9 cellular contexts compared by ENCODE assay signal in the genomic region with DNA sequence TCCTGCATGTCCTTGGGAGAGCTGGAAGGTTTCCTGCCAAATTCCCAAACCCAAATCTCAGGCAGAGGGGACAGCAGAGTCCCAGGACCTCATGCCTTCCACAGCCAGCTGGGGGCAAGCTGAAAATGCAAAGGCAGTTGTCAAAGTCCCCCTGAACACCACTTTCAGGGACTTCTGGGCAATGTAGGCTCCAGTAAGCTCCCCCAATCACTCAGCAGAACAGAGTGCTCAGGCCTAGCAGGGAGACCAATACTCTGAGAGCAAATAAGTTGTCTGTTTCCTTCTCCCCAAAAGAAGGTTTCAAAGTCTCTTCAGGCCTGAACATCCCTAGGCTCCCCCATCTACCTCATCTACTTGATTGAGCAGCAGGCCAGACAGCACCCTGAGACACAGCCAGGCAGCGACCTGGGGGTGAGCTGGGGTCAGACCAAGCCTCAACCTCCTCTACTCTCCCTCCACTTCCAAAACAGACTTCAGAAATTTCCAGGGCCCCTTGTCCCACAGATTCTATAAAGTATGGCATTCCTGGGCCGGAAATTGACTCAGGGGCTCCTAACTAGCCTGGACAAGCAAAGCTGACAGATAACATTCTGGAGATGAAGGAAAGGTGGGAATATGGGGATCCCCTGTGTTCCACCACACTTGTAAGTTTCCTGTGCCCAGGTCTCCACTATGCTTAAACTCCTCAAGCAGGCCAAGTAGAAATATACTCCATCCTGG. TPM values are rescaled to one million over a fixed set of nuclear protein-coding genes. Genes with fewer than 3 reads are reported as not detected.
DNase-seq lines count a peak whose midpoint lies in the region; ATAC-seq, FAIRE-seq and TF ChIP-seq lines count a peak whose summit lies in the region.
"Had no signal": no experiment of that assay in that cellular context is flagged by ENCODE, and none has a peak within 500 bp of the region (broad histone marks: within the 10 kb centered on the region; RNA-seq: fewer than 3 reads in every experiment).

No MANE protein-coding gene starts in this region.

- DNase-seq in A549 (ENCODE audit: low read depth in 1 of 2, low spot score in 1 of 2) (no peak), chondrocyte (ENCODE audit: low spot score) (no peak), SW480 (ENCODE audit: low spot score) (no peak), G401 (ENCODE audit: low spot score) (no peak)
- no peak for DNase-seq in activated CD4-positive, CD25-positive, alpha-beta regulatory T cell (lab: John Stamatoyannopoulos, UW)
- no peak for DNase-seq in activated effector memory CD4-positive, alpha-beta T cell treated with anti-CD3 and anti-CD28 coated beads, Interleukin-2, amount 50 U/mL, for 16 hours

- H3K27ac Mint-ChIP-seq in chondrocyte (ENCODE audit: unreplicated experiment) = peak overlapping the region; percentile 96

- TF ChIP-seq CTCF in A549 (IDR thresholded peaks at IDR 0.05) (no peak), chondrocyte (IDR thresholded peaks at IDR 0.05) (no peak)

- no peak for TF ChIP-seq POLR2A in A549 (IDR thresholded peaks at IDR 0.05; ENCODE audit: low read length)

- H3K27me3 ChIP-seq in muscle layer of duodenum (ENCODE audit: low read depth, low read length) = no peaks in the 10 kb centered on the region

- CTCF ChIA-PET in A549 (lab: Yijun Ruan, JAX) = interaction anchor here (0.7 to 1.9 kb wide), 5 partner anchors 12 to 497 kb away, joined by 3 to 7 read pairs (median 4); no protein-coding TSS in a partner anchor

- peak overlapping the region; percentile 94 for H3K4me2 ChIP-seq in A549

- H3K27ac ChIP-seq in A549 (peak overlapping the region; percentile 10 to 100; a peak in 4 of 6 replicates), KOPT-K1 (ENCODE audit: low read depth, low read length, poor library complexity, severe bottlenecking) (peak overlapping the region; percentile 68), muscle layer of duodenum (ENCODE audit: low read length) (peak overlapping the region; percentile 93)

- H3K4me3 Mint-ChIP-seq in chondrocyte (ENCODE audit: unreplicated experiment) = peak overlapping the region; percentile 91

- no peak for TF ChIP-seq EP300 in A549 (IDR thresholded peaks at IDR 0.05)

- no peak for FAIRE-seq in A549 (lab: Jason Lieb, UNC)

- 84% methylated on average over 2 of the region's 2 CpGs for WGBS in A549 (ENCODE audit: missing lambda C conversion rate)

- POLR2A ChIA-PET in A549 (lab: Yijun Ruan, JAX) = interaction anchor here (0.9 to 2.2 kb wide), 2 partner anchors 8 to 73 kb away, joined by 3 to 36 read pairs; no protein-coding TSS in a partner anchor

- no peaks in the 10 kb centered on the region for H3K9me3 Mint-ChIP-seq in chondrocyte (ENCODE audit: low read depth)

- peaks cover 28% of the 10 kb centered on the region for H3K4me1 ChIP-seq in A549
- H3K4me1 ChIP-seq in muscle layer of duodenum (ENCODE audit: control insufficient read depth in 1 of 2, insufficient read depth in 2 of 2, low read length in 2 of 2) = peaks cover 16 to 58% of the 10 kb centered on the region in 2 donors

- H3K9me3 ChIP-seq in A549 (no peaks in the 10 kb centered on the region), KOPT-K1 (ENCODE audit: insufficient read depth, low read length, poor library complexity, severe bottlenecking) (no peaks in the 10 kb centered on the region), muscle layer of duodenum (ENCODE audit: control insufficient read depth in 1 of 2, low read length in 2 of 2) (no peaks in the 10 kb centered on the region)

- H3K4me3 ChIP-seq in A549 (peak overlapping the region; percentile 91; the same call in 2 of the 3 replicates), muscle layer of duodenum (ENCODE audit: low read depth in 1 of 2, low read length in 2 of 2) (peak overlapping the region; percentile 69 to 85)

- in situ Hi-C loops in G401 (cut with HindIII; ENCODE audit: low sequenced_read_pairs) = no loop called here

- ATAC-seq in A549 = no peak
- ATAC-seq: sciatic nerve had no signal

- peaks cover 65% of the 10 kb centered on the region for H3K4me1 Mint-ChIP-seq in chondrocyte (ENCODE audit: low read depth)

- H3K36me3 ChIP-seq in KOPT-K1 (ENCODE audit: insufficient read depth, low read length) (no peaks in the 10 kb centered on the region), muscle layer of duodenum (ENCODE audit: control insufficient read depth in 1 of 2, insufficient read depth in 2 of 2, low read length in 2 of 2) (no peaks in the 10 kb centered on the region)

- no peak for TF ChIP-seq RAD21 in A549 (conservative IDR thresholded peaks at IDR 0.05 in 1 of 2, IDR thresholded peaks at IDR 0.05 in 1 of 2)

- H3K27me3 Mint-ChIP-seq in chondrocyte (ENCODE audit: low read depth) = no peaks in the 10 kb centered on the region

- peaks cover 1% of the 10 kb centered on the region for H3K36me3 Mint-ChIP-seq in chondrocyte (ENCODE audit: low read depth)

TF ChIP-seq in A549, 52 proteins besides CTCF, POLR2A, EP300 and RAD21:
- TF ChIP-seq, protein P1, sequence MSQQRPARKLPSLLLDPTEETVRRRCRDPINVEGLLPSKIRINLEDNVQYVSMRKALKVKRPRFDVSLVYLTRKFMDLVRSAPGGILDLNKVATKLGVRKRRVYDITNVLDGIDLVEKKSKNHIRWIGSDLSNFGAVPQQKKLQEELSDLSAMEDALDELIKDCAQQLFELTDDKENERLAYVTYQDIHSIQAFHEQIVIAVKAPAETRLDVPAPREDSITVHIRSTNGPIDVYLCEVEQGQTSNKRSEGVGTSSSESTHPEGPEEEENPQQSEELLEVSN (IDR thresholded peaks at IDR 0.05; ENCODE audit: borderline replicate concordance, low read depth) = no peak
- TF ChIP-seq BCL3 (IDR thresholded peaks at IDR 0.05) = no peak
- no peak for TF ChIP-seq CBX2 (IDR thresholded peaks at IDR 0.05; ENCODE audit: borderline replicate concordance, low read depth)
- TF ChIP-seq, protein P2, sequence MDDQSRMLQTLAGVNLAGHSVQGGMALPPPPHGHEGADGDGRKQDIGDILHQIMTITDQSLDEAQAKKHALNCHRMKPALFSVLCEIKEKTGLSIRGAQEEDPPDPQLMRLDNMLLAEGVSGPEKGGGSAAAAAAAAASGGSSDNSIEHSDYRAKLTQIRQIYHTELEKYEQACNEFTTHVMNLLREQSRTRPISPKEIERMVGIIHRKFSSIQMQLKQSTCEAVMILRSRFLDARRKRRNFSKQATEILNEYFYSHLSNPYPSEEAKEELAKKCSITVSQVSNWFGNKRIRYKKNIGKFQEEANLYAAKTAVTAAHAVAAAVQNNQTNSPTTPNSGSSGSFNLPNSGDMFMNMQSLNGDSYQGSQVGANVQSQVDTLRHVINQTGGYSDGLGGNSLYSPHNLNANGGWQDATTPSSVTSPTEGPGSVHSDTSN (IDR thresholded peaks at IDR 0.05) = no peak
- no peak for TF ChIP-seq FOSL2 (IDR thresholded peaks at IDR 0.05)
- no peak for TF ChIP-seq FOSL2 (CRISPR knock-in tag; IDR thresholded peaks at IDR 0.05)
- no peak for TF ChIP-seq GATA3 (IDR thresholded peaks at IDR 0.05; ENCODE audit: borderline replicate concordance)
- TF ChIP-seq ZFP36 (IDR thresholded peaks at IDR 0.05; ENCODE audit: borderline replicate concordance, partially characterized antibody) = no peak
- no peak for TF ChIP-seq PHF8 (IDR thresholded peaks at IDR 0.05; ENCODE audit: borderline replicate concordance, low read depth)
- no peak for TF ChIP-seq CHD2 (IDR thresholded peaks at IDR 0.05; ENCODE audit: low read length, partially characterized antibody)
- no peak for TF ChIP-seq RARB (CRISPR knock-in tag; IDR thresholded peaks at IDR 0.05)
- TF ChIP-seq SREBF2 (IDR thresholded peaks at IDR 0.05) = no peak
- TF ChIP-seq JUNB (IDR thresholded peaks at IDR 0.05) = no peak
- TF ChIP-seq HDAC2 (IDR thresholded peaks at IDR 0.05) = no peak
- no peak for TF ChIP-seq MAFK (IDR thresholded peaks at IDR 0.05; ENCODE audit: partially characterized antibody)
- TF ChIP-seq FOXS1 (CRISPR knock-in tag; IDR thresholded peaks at IDR 0.05) = no peak
- TF ChIP-seq CBX8 (IDR thresholded peaks at IDR 0.05) = no peak
- TF ChIP-seq KDM1A (IDR thresholded peaks at IDR 0.05; ENCODE audit: low read depth) = no peak

RNA-seq across cellular contexts. Expression of gene SLC9A1, which starts 1.9 kb away (rescaled TPM):
- 8.0 and 11.1 TPM in 2 replicates for polyA plus RNA-seq in A549 (2011; rRNA removed)
- 5.4 and 7.5 TPM in 2 replicates for polyA plus RNA-seq in A549 (2012; cell fraction: cytosol; rRNA removed)
- polyA plus RNA-seq in A549 (2012; cell fraction: nucleus; rRNA removed) = 15.2 and 16.5 TPM in 2 replicates
- polyA plus RNA-seq in A549 (2017; fragmentation: RNase III; extraction: RNeasy Plus Mini Kit Qiagen cat#74134 plus additional on column Dnase treatment) = 7.3 to 7.5 TPM (median 7.4 TPM) in 3 replicates
- polyA minus RNA-seq in A549 (2011; rRNA and poly(A)+ RNA removed) = 7.4 and 15.8 TPM in 2 replicates
- total RNA-seq in chondrocyte = 53.9 to 55.4 TPM (median 54.6 TPM) in 3 replicates
- total RNA-seq in G401 (2014; rRNA removed; shearing (Covaris generic)) = 1.4 and 4.2 TPM in 2 replicates

Comparison
In these comparisons a context has a peak if more than half of its experiments do, and no peak if none do; other contexts are left out.
1. RNA of gene SLC9A1, which starts 1.9 kb away (total RNA-seq): 53.9 to 55.4 TPM in chondrocyte; 1.4 to 4.2 TPM in G401; every median in the first group is over 10 times any median in the second.
2. Peak in every context shown above with its lines, with median percentiles within 50 percentile points of each other: H3K27ac ChIP-seq.